Comparison of ENCODE assay signal across 11 cellular contexts in the genomic region with DNA sequence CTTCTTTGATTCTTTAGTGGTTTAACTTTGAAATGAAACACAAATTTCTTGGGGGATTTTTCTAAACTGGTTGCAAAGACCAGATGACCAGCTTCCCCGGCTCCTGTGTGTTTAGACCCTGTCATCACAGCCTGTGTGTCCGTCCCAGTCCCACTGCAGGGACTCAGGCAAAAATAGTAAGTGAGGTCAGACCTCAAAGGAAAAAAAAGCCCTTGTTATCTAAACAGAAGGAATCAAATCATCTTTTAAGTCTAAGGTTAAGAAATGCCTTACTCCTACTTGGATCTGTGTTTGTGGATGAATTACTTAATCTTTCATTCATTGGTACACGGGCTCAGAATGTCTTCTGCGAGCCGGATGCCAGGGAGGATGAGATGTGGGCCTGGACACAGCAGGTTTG.
DNase-seq lines count a peak whose midpoint lies in the region; TF ChIP-seq lines count a peak whose summit lies in the region.
"Had no signal": no experiment of that assay in that cellular context is flagged by ENCODE, and none has a peak within 500 bp of the region (broad histone marks: within the 10 kb centered on the region; RNA-seq: fewer than 3 reads in every experiment).

No MANE protein-coding gene starts in this region.

- no peaks in the 10 kb centered on the region for H3K9me3 Mint-ChIP-seq in chondrocyte (ENCODE audit: low read depth)
- H3K9me3 Mint-ChIP-seq: stimulated activated naive CD8-positive, alpha-beta T cell treated with anti-CD3 and anti-CD28 coated beads, Interleukin-15, Interleukin-2, amounts not matched to agents 100 ng/mL and 50 ng/mL, for 24 hours had no signal

- peaks cover 24% of the 10 kb centered on the region for H3K4me1 Mint-ChIP-seq in chondrocyte (ENCODE audit: low read depth)

- H3K27ac ChIP-seq in mesodermal cell (ENCODE audit: low read depth, low read length, severe bottlenecking), result peak overlapping the region; percentile 96
- H3K27ac ChIP-seq in subcutaneous abdominal adipose tissue (ENCODE audit: low read depth, low read length), result peak overlapping the region; percentile 54

- TF ChIP-seq CTCF in Loucy (conservative IDR thresholded peaks at IDR 0.05; ENCODE audit: low read length) (no peak), chondrocyte (IDR thresholded peaks at IDR 0.05) (no peak)

- H3K36me3 Mint-ChIP-seq in chondrocyte (ENCODE audit: low read depth), result no peaks in the 10 kb centered on the region

- H3K27me3 ChIP-seq in Loucy (ENCODE audit: insufficient read depth, low read length, poor library complexity, severe bottlenecking) (no peaks in the 10 kb centered on the region), subcutaneous abdominal adipose tissue (ENCODE audit: control insufficient read depth in 5 of 5, insufficient read depth in 4 of 5, low read length in 5 of 5) (no peaks in the 10 kb centered on the region)

- H3K27ac Mint-ChIP-seq in chondrocyte (ENCODE audit: unreplicated experiment), result peak overlapping the region; percentile 93

- no peaks in the 10 kb centered on the region for H3F3A ChIP-seq in Loucy (ENCODE audit: low read depth)

- peak overlapping the region; percentile 55 for H3K4me2 ChIP-seq in Loucy (ENCODE audit: low read depth, low read length, poor library complexity, severe bottlenecking)

- 87 to 94% methylated on average over 3 of the region's 5 CpGs for WGBS in mesodermal cell (ENCODE audit: insufficient coverage in 2 of 2), 2 experiments

- H3K79me2 ChIP-seq in Loucy (ENCODE audit: insufficient read depth, low read length), result no peaks in the 10 kb centered on the region

- no peak overlapping the region for H3K4me3 Mint-ChIP-seq in chondrocyte (ENCODE audit: unreplicated experiment)
- H3K4me3 Mint-ChIP-seq: stimulated activated naive CD8-positive, alpha-beta T cell treated with anti-CD3 and anti-CD28 coated beads, Interleukin-15, Interleukin-2, amounts not matched to agents 100 ng/mL and 50 ng/mL, for 24 hours had no signal

- H3K4me3 ChIP-seq in Loucy (ENCODE audit: low read length, poor library complexity, severe bottlenecking), result no peak overlapping the region
- H3K4me3 ChIP-seq in mesodermal cell (ENCODE audit: extremely low read depth, insufficient read depth, low read length, poor library complexity, severe bottlenecking), result no peak overlapping the region
- H3K4me3 ChIP-seq in subcutaneous abdominal adipose tissue (ENCODE audit: low read depth in 1 of 5, low read length in 5 of 5), result peak overlapping the region in 1 of 5 donors; percentile 6

- H3K36me3 ChIP-seq in Loucy (ENCODE audit: insufficient read depth, low read length) (no peaks in the 10 kb centered on the region), mesodermal cell (ENCODE audit: control insufficient read depth, insufficient read depth, low read length) (no peaks in the 10 kb centered on the region), subcutaneous abdominal adipose tissue (ENCODE audit: control insufficient read depth in 5 of 5, insufficient read depth in 5 of 5, low read length in 5 of 5) (no peaks in the 10 kb centered on the region)

- DNase-seq in chondrocyte (ENCODE audit: low spot score) (no peak), COLO668 (lab: John Stamatoyannopoulos, UW; ENCODE audit: unreplicated experiment) (no peak), D341Med (ENCODE audit: low spot score) (no peak), NCI-H2081 treated with DMSO at 0.1 percent for 48 hours (lab: John Stamatoyannopoulos, UW) (no peak), NCI-H2107 treated with DMSO at 0.1 percent for 48 hours (lab: John Stamatoyannopoulos, UW; ENCODE audit: unreplicated experiment) (no peak)
- DNase-seq: DMS79, NCI-H1694 had no signal

- H3K27me3 Mint-ChIP-seq in chondrocyte (ENCODE audit: low read depth), result peaks cover 1% of the 10 kb centered on the region
- H3K27me3 Mint-ChIP-seq: stimulated activated naive CD8-positive, alpha-beta T cell treated with anti-CD3 and anti-CD28 coated beads, Interleukin-15, Interleukin-2, amounts not matched to agents 100 ng/mL and 50 ng/mL, for 24 hours had no signal

- H3K4me1 ChIP-seq in Loucy (ENCODE audit: insufficient read depth, low read length, poor library complexity, severe bottlenecking) (peaks cover 33% of the 10 kb centered on the region), mesodermal cell (ENCODE audit: control insufficient read depth, insufficient read depth, low read length, poor library complexity, severe bottlenecking) (peaks cover 20% of the 10 kb centered on the region), subcutaneous abdominal adipose tissue (ENCODE audit: control insufficient read depth in 5 of 5, insufficient read depth in 5 of 5, low read length in 5 of 5) (peaks cover 10 to 32% (median 27%) of the 10 kb centered on the region in 5 donors)

- H3K9me3 ChIP-seq in Loucy (ENCODE audit: insufficient read depth, low read depth, low read length), result no peaks in the 10 kb centered on the region
- H3K9me3 ChIP-seq in mesodermal cell (ENCODE audit: control insufficient read depth, low read length), result no peaks in the 10 kb centered on the region
- H3K9me3 ChIP-seq in subcutaneous abdominal adipose tissue (ENCODE audit: control insufficient read depth in 5 of 5, low read length in 5 of 5), result no peaks in the 10 kb centered on the region

- H2AFZ ChIP-seq in Loucy (ENCODE audit: low read length), result peak overlapping the region; percentile 62

- H3K9ac ChIP-seq in Loucy (ENCODE audit: low read depth, low read length, poor library complexity, severe bottlenecking) (peak overlapping the region; percentile 44), subcutaneous abdominal adipose tissue (ENCODE audit: low read length in 5 of 5) (peak overlapping the region in 2 of 5 donors; percentile 2 to 6)

- no peaks in the 10 kb centered on the region for H3K9me2 ChIP-seq in Loucy (replicated peaks; ENCODE audit: low read depth, low read length)

- no peaks in the 10 kb centered on the region for H4K20me1 ChIP-seq in Loucy (ENCODE audit: insufficient read depth, low read length, poor library complexity, severe bottlenecking)
